Comparison of ENCODE assay signal across 1 cellular context in the genomic region with DNA sequence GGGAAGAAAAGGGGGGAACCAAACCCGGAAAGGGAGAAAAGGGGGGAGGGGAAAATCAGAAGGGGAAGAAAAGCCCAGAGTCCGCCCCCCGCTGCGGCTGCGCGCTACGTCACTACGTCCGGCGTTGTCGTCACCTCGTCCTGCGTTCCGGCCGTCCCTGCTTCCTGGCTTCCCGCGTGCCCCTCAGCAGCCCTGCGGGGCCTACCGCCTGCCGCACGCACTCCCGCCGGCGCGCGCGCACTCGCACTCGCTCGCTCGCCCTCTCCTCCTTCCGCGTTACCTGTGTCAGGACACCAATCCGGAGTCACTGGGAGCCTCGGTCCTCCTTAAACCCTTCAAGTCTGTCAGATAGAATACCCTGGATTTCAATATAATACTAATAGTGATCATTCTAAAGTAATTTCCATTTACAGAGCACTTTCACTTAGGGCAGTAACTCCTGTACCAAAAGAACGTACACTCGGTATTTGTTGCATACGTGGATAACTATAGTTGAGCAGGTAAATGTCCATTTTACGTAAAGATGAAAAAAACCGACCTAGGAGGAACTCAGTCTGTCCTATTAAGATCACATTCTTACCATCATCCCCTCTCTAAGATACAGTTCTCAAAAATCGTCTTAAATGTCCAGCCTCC.
TF ChIP-seq lines count a peak whose summit lies in the region.

A gene (minus strand): TSS at position 113 of the 636 bp plus-strand sequence. CDS start 120,615 bp downstream, outside the sequence.

TF ChIP-seq in HepG2, 621 proteins besides CTCF, POLR2A, EP300 and RAD21 (continued from another document and continues in another):
- TF ChIP-seq, protein P1, sequence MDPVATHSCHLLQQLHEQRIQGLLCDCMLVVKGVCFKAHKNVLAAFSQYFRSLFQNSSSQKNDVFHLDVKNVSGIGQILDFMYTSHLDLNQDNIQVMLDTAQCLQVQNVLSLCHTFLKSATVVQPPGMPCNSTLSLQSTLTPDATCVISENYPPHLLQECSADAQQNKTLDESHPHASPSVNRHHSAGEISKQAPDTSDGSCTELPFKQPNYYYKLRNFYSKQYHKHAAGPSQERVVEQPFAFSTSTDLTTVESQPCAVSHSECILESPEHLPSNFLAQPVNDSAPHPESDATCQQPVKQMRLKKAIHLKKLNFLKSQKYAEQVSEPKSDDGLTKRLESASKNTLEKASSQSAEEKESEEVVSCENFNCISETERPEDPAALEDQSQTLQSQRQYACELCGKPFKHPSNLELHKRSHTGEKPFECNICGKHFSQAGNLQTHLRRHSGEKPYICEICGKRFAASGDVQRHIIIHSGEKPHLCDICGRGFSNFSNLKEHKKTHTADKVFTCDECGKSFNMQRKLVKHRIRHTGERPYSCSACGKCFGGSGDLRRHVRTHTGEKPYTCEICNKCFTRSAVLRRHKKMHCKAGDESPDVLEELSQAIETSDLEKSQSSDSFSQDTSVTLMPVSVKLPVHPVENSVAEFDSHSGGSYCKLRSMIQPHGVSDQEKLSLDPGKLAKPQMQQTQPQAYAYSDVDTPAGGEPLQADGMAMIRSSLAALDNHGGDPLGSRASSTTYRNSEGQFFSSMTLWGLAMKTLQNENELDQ (CRISPR knock-in tag; IDR thresholded peaks at IDR 0.05; ENCODE audit: borderline replicate concordance): no peak
- TF ChIP-seq, protein P2, sequence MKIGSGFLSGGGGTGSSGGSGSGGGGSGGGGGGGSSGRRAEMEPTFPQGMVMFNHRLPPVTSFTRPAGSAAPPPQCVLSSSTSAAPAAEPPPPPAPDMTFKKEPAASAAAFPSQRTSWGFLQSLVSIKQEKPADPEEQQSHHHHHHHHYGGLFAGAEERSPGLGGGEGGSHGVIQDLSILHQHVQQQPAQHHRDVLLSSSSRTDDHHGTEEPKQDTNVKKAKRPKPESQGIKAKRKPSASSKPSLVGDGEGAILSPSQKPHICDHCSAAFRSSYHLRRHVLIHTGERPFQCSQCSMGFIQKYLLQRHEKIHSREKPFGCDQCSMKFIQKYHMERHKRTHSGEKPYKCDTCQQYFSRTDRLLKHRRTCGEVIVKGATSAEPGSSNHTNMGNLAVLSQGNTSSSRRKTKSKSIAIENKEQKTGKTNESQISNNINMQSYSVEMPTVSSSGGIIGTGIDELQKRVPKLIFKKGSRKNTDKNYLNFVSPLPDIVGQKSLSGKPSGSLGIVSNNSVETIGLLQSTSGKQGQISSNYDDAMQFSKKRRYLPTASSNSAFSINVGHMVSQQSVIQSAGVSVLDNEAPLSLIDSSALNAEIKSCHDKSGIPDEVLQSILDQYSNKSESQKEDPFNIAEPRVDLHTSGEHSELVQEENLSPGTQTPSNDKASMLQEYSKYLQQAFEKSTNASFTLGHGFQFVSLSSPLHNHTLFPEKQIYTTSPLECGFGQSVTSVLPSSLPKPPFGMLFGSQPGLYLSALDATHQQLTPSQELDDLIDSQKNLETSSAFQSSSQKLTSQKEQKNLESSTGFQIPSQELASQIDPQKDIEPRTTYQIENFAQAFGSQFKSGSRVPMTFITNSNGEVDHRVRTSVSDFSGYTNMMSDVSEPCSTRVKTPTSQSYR (CRISPR knock-in tag; IDR thresholded peaks at IDR 0.05; ENCODE audit: borderline replicate concordance): peak; percentile 88
- TF ChIP-seq, protein P3, sequence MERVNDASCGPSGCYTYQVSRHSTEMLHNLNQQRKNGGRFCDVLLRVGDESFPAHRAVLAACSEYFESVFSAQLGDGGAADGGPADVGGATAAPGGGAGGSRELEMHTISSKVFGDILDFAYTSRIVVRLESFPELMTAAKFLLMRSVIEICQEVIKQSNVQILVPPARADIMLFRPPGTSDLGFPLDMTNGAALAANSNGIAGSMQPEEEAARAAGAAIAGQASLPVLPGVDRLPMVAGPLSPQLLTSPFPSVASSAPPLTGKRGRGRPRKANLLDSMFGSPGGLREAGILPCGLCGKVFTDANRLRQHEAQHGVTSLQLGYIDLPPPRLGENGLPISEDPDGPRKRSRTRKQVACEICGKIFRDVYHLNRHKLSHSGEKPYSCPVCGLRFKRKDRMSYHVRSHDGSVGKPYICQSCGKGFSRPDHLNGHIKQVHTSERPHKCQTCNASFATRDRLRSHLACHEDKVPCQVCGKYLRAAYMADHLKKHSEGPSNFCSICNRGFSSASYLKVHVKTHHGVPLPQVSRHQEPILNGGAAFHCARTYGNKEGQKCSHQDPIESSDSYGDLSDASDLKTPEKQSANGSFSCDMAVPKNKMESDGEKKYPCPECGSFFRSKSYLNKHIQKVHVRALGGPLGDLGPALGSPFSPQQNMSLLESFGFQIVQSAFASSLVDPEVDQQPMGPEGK (CRISPR knock-in tag; IDR thresholded peaks at IDR 0.05): peak; percentile 82; the same call in 1 of the 2 replicates
- TF ChIP-seq ZNF17 (CRISPR knock-in tag; IDR thresholded peaks at IDR 0.05) (no peak), ZNF350 (CRISPR knock-in tag; IDR thresholded peaks at IDR 0.05; ENCODE audit: borderline replicate concordance, low read depth) (peak; percentile 79), NFYC (CRISPR knock-in tag; IDR thresholded peaks at IDR 0.05) (0 out of 2 replicates have a peak, but pooled peaks have one; percentile 9), ZNF484 (CRISPR knock-in tag; IDR thresholded peaks at IDR 0.05; ENCODE audit: borderline replicate concordance, low read depth) (no peak), JUND (CRISPR knock-in tag; IDR thresholded peaks at IDR 0.05) (no peak), ZNF44 (CRISPR knock-in tag; IDR thresholded peaks at IDR 0.05) (peak; percentile 34; the same call in 1 of the 2 replicates), PHF5A (CRISPR knock-in tag; IDR thresholded peaks at IDR 0.05; ENCODE audit: low read depth, unreplicated experiment) (no peak), MAFF (IDR thresholded peaks at IDR 0.05; ENCODE audit: low read depth, low read length) (no peak), RXRA (CRISPR knock-in tag; IDR thresholded peaks at IDR 0.05) (0 out of 2 replicates have a peak, but pooled peaks have one; percentile 39), ZNF260 (CRISPR knock-in tag; IDR thresholded peaks at IDR 0.05; ENCODE audit: borderline replicate concordance, low read depth) (no peak), MED1 (CRISPR knock-in tag; IDR thresholded peaks at IDR 0.05) (peak; percentile 79), MLLT10 (CRISPR knock-in tag; IDR thresholded peaks at IDR 0.05) (no peak), MAFG (CRISPR knock-in tag; IDR thresholded peaks at IDR 0.05) (no peak), PRMT3 (CRISPR knock-in tag; IDR thresholded peaks at IDR 0.05; ENCODE audit: borderline replicate concordance, low read depth) (0 out of 2 replicates have a peak, but pooled peaks have one; percentile 40), BORCS8-MEF2B (CRISPR knock-in tag; IDR thresholded peaks at IDR 0.05) (peak; percentile 65), MATR3 (CRISPR knock-in tag; IDR thresholded peaks at IDR 0.05) (no peak), ZNF788 (CRISPR knock-in tag; IDR thresholded peaks at IDR 0.05; ENCODE audit: borderline replicate concordance) (peak; percentile 95; the same call in 1 of the 2 replicates), ZNF3 (CRISPR knock-in tag; IDR thresholded peaks at IDR 0.05) (no peak), ZNF577 (CRISPR knock-in tag; IDR thresholded peaks at IDR 0.05; ENCODE audit: borderline replicate concordance, low read depth) (no peak)
- TF ChIP-seq, protein P4, sequence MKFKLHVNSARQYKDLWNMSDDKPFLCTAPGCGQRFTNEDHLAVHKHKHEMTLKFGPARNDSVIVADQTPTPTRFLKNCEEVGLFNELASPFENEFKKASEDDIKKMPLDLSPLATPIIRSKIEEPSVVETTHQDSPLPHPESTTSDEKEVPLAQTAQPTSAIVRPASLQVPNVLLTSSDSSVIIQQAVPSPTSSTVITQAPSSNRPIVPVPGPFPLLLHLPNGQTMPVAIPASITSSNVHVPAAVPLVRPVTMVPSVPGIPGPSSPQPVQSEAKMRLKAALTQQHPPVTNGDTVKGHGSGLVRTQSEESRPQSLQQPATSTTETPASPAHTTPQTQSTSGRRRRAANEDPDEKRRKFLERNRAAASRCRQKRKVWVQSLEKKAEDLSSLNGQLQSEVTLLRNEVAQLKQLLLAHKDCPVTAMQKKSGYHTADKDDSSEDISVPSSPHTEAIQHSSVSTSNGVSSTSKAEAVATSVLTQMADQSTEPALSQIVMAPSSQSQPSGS (CRISPR knock-in tag; IDR thresholded peaks at IDR 0.05): peak; percentile 79
- TF ChIP-seq, protein P5, sequence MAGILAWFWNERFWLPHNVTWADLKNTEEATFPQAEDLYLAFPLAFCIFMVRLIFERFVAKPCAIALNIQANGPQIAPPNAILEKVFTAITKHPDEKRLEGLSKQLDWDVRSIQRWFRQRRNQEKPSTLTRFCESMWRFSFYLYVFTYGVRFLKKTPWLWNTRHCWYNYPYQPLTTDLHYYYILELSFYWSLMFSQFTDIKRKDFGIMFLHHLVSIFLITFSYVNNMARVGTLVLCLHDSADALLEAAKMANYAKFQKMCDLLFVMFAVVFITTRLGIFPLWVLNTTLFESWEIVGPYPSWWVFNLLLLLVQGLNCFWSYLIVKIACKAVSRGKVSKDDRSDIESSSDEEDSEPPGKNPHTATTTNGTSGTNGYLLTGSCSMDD (CRISPR knock-in tag; IDR thresholded peaks at IDR 0.05): no peak
- TF ChIP-seq, protein P6, sequence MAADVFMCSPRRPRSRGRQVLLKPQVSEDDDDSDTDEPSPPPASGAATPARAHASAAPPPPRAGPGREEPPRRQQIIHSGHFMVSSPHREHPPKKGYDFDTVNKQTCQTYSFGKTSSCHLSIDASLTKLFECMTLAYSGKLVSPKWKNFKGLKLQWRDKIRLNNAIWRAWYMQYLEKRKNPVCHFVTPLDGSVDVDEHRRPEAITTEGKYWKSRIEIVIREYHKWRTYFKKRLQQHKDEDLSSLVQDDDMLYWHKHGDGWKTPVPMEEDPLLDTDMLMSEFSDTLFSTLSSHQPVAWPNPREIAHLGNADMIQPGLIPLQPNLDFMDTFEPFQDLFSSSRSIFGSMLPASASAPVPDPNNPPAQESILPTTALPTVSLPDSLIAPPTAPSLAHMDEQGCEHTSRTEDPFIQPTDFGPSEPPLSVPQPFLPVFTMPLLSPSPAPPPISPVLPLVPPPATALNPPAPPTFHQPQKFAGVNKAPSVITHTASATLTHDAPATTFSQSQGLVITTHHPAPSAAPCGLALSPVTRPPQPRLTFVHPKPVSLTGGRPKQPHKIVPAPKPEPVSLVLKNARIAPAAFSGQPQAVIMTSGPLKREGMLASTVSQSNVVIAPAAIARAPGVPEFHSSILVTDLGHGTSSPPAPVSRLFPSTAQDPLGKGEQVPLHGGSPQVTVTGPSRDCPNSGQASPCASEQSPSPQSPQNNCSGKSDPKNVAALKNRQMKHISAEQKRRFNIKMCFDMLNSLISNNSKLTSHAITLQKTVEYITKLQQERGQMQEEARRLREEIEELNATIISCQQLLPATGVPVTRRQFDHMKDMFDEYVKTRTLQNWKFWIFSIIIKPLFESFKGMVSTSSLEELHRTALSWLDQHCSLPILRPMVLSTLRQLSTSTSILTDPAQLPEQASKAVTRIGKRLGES (CRISPR knock-in tag; IDR thresholded peaks at IDR 0.05; ENCODE audit: borderline replicate concordance): no peak
- TF ChIP-seq, protein P7, sequence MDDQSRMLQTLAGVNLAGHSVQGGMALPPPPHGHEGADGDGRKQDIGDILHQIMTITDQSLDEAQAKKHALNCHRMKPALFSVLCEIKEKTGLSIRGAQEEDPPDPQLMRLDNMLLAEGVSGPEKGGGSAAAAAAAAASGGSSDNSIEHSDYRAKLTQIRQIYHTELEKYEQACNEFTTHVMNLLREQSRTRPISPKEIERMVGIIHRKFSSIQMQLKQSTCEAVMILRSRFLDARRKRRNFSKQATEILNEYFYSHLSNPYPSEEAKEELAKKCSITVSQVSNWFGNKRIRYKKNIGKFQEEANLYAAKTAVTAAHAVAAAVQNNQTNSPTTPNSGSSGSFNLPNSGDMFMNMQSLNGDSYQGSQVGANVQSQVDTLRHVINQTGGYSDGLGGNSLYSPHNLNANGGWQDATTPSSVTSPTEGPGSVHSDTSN (CRISPR knock-in tag; IDR thresholded peaks at IDR 0.05; ENCODE audit: borderline replicate concordance): no peak
- TF ChIP-seq, protein P8, sequence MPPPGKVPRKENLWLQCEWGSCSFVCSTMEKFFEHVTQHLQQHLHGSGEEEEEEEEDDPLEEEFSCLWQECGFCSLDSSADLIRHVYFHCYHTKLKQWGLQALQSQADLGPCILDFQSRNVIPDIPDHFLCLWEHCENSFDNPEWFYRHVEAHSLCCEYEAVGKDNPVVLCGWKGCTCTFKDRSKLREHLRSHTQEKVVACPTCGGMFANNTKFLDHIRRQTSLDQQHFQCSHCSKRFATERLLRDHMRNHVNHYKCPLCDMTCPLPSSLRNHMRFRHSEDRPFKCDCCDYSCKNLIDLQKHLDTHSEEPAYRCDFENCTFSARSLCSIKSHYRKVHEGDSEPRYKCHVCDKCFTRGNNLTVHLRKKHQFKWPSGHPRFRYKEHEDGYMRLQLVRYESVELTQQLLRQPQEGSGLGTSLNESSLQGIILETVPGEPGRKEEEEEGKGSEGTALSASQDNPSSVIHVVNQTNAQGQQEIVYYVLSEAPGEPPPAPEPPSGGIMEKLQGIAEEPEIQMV (CRISPR knock-in tag; IDR thresholded peaks at IDR 0.05; ENCODE audit: low read depth): no peak
- TF ChIP-seq, protein P9, sequence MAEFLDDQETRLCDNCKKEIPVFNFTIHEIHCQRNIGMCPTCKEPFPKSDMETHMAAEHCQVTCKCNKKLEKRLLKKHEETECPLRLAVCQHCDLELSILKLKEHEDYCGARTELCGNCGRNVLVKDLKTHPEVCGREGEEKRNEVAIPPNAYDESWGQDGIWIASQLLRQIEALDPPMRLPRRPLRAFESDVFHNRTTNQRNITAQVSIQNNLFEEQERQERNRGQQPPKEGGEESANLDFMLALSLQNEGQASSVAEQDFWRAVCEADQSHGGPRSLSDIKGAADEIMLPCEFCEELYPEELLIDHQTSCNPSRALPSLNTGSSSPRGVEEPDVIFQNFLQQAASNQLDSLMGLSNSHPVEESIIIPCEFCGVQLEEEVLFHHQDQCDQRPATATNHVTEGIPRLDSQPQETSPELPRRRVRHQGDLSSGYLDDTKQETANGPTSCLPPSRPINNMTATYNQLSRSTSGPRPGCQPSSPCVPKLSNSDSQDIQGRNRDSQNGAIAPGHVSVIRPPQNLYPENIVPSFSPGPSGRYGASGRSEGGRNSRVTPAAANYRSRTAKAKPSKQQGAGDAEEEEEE (CRISPR knock-in tag; IDR thresholded peaks at IDR 0.05; ENCODE audit: borderline replicate concordance): no peak
- TF ChIP-seq, protein P10, sequence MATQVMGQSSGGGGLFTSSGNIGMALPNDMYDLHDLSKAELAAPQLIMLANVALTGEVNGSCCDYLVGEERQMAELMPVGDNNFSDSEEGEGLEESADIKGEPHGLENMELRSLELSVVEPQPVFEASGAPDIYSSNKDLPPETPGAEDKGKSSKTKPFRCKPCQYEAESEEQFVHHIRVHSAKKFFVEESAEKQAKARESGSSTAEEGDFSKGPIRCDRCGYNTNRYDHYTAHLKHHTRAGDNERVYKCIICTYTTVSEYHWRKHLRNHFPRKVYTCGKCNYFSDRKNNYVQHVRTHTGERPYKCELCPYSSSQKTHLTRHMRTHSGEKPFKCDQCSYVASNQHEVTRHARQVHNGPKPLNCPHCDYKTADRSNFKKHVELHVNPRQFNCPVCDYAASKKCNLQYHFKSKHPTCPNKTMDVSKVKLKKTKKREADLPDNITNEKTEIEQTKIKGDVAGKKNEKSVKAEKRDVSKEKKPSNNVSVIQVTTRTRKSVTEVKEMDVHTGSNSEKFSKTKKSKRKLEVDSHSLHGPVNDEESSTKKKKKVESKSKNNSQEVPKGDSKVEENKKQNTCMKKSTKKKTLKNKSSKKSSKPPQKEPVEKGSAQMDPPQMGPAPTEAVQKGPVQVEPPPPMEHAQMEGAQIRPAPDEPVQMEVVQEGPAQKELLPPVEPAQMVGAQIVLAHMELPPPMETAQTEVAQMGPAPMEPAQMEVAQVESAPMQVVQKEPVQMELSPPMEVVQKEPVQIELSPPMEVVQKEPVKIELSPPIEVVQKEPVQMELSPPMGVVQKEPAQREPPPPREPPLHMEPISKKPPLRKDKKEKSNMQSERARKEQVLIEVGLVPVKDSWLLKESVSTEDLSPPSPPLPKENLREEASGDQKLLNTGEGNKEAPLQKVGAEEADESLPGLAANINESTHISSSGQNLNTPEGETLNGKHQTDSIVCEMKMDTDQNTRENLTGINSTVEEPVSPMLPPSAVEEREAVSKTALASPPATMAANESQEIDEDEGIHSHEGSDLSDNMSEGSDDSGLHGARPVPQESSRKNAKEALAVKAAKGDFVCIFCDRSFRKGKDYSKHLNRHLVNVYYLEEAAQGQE (IDR thresholded peaks at IDR 0.05; ENCODE audit: borderline replicate concordance in 1 of 2, low read depth in 1 of 2, low read length in 2 of 2): peak in 1 of 2 experiments; percentile 35; a peak in 1 of 4 replicates
